Comparison of ENCODE assay signal across 24 cellular contexts in the genomic region with DNA sequence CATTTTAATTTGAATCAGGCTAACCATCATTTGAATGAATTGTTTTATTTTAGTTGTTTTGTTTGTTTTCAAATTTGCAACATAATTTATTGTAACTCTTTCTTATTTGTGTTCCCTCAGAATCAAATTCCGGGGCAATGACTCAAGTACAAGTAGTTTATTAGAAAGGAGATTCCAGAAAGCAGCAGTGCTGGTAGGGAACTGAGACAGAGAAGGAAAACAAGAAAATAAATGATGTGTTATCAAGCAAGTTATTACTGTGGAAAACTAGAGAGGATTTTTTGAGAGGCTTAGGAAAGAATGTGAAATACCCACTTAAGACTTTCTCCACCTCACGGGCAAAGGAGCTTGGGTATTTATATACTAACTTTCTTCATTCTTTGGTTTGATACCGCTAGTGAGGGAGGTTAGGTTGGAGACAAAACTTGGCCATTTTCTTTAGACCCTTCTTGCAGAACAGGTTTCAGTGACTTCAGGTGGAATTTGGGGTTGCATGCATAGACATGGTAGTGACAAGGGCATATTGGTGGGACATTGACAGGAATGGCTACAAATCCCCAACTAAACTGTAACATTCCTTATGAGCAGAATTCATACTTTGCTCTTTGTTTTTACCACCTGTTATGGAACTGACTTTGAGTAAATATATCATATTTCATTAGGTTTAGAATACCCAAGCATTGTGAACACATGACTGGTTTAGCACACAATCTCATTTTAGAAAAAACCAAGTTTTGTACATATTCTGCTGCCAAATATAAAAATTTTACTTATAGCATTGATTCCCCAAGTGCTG.
"Had no signal": no experiment of that assay in that cellular context is flagged by ENCODE, and none has a peak within 500 bp of the region (broad histone marks: within the 10 kb centered on the region; RNA-seq: fewer than 3 reads in every experiment).

No MANE protein-coding gene starts in this region.

- ATAC-seq: gastrocnemius medialis; left ventricle myocardium superior; lower lobe of right lung; natural killer cell; psoas muscle; right cardiac atrium; stimulated activated memory B cell treated with anti-CD40 and anti-IgM and Interleukin-4, amounts not matched to agents 10 μg/mL and 1 μg/mL and 100 μg/mL, for 72 hours; stimulated activated naive CD8-positive, alpha-beta T cell treated with anti-CD3 and anti-CD28 coated beads, Interleukin-15, Interleukin-2, amounts not matched to agents 100 U/mL and 50 U/mL, for 24 hours had no signal

- H3K27ac ChIP-seq: dorsolateral prefrontal cortex, gastrocnemius medialis, lower lobe of right lung, ovary, psoas muscle, sigmoid colon, testis, tibial artery, upper lobe of left lung, vagina had no signal

- DNase-seq: dorsolateral prefrontal cortex; effector CD4-positive, alpha-beta T cell; foreskin fibroblast; gastrocnemius medialis; head of caudate nucleus; left ventricle myocardium superior; lower lobe of right lung; natural killer cell; occipital lobe; ovary; posterior cingulate gyrus; psoas muscle; right cardiac atrium; sigmoid colon; stimulated activated CD4-positive, alpha-beta T cell treated with anti-CD3 and anti-CD28 coated beads, Interleukin-2, amount 100 ng/mL, for 24 hours; stimulated activated CD4-positive, alpha-beta T cell treated with anti-CD3 and anti-CD28 coated beads, Interleukin-4, amount 100 ng/mL, for 4 hours; stimulated activated naive CD8-positive, alpha-beta T cell treated with anti-CD3 and anti-CD28 coated beads, Interleukin-15, Interleukin-2, amounts not matched to agents 100 U/mL and 50 U/mL, for 24 hours; substantia nigra; testis; tibial artery; upper lobe of left lung had no signal

- FAIRE-seq: keratinocyte had no signal
